Comparison of ENCODE assay signal across 1 cellular context in genomic region chr14:67413806-67414769, GRCh38.
TF ChIP-seq lines count a peak whose summit lies in the region.

No MANE protein-coding gene starts in this region.

TF ChIP-seq in WTC11, 78 proteins besides CTCF, POLR2A, EP300 and RAD21 (continued from another document):
- TF ChIP-seq AR (CRISPR knock-in tag; IDR thresholded peaks at IDR 0.05), result no peak
- TF ChIP-seq USF2 (CRISPR knock-in tag; IDR thresholded peaks at IDR 0.05), result no peak
- TF ChIP-seq, protein P1, sequence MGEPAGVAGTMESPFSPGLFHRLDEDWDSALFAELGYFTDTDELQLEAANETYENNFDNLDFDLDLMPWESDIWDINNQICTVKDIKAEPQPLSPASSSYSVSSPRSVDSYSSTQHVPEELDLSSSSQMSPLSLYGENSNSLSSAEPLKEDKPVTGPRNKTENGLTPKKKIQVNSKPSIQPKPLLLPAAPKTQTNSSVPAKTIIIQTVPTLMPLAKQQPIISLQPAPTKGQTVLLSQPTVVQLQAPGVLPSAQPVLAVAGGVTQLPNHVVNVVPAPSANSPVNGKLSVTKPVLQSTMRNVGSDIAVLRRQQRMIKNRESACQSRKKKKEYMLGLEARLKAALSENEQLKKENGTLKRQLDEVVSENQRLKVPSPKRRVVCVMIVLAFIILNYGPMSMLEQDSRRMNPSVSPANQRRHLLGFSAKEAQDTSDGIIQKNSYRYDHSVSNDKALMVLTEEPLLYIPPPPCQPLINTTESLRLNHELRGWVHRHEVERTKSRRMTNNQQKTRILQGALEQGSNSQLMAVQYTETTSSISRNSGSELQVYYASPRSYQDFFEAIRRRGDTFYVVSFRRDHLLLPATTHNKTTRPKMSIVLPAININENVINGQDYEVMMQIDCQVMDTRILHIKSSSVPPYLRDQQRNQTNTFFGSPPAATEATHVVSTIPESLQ (CRISPR knock-in tag; IDR thresholded peaks at IDR 0.05), result no peak
- no peak for TF ChIP-seq NFE2L1 (CRISPR knock-in tag; IDR thresholded peaks at IDR 0.05)
- TF ChIP-seq JUN (CRISPR knock-in tag; IDR thresholded peaks at IDR 0.05), result no peak
- TF ChIP-seq, protein P2, sequence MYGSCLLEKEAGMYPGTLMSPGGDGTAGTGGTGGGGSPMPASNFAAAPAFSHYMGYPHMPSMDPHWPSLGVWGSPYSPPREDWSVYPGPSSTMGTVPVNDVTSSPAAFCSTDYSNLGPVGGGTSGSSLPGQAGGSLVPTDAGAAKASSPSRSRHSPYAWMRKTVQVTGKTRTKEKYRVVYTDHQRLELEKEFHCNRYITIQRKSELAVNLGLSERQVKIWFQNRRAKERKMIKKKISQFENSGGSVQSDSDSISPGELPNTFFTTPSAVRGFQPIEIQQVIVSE (CRISPR knock-in tag; IDR thresholded peaks at IDR 0.05; ENCODE audit: borderline replicate concordance), result no peak
- no peak for TF ChIP-seq SOX15 (CRISPR knock-in tag; IDR thresholded peaks at IDR 0.05)
- TF ChIP-seq NR2C2 (CRISPR knock-in tag; IDR thresholded peaks at IDR 0.05), result no peak
- no peak for TF ChIP-seq SMAD4 (CRISPR knock-in tag; IDR thresholded peaks at IDR 0.05)
- no peak for TF ChIP-seq PRRX2 (CRISPR knock-in tag; IDR thresholded peaks at IDR 0.05)
- no peak for TF ChIP-seq ESRRA (CRISPR knock-in tag; IDR thresholded peaks at IDR 0.05; ENCODE audit: borderline replicate concordance)
- no peak for TF ChIP-seq USF1 (CRISPR knock-in tag; IDR thresholded peaks at IDR 0.05)
- no peak for TF ChIP-seq ZNF396 (CRISPR knock-in tag; IDR thresholded peaks at IDR 0.05; ENCODE audit: borderline replicate concordance)
